In the genomic region with DNA sequence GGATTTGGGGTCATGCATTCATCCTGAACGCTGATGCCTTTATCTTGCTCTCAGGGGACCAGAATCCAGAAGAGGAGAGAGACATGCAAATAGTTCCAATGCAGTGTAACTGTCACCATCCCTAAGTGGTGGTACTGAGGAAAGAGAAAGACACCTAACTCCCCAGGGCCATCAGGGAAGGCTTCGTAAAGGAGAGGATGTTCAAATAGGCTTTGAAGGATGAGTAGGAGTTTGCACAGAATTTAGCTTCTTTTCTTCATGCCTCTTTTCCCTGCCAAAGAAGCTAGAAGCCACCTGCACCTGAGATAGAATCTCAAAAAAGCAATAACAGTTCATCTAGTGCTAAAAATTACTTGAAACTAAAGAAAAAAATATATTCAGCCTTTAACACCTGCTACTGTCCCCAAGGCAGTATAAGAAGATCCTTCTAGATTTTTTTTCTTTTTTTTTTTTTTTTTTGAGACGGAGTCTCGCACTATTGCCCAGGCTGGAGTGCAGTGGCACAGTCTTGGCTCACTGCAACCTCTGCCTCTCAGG, we compare ENCODE assay signal across 22 cellular contexts. TPM values are rescaled to one million over a fixed set of nuclear protein-coding genes. Genes with fewer than 3 reads are reported as not detected.
DNase-seq lines count a peak whose midpoint lies in the region; TF ChIP-seq lines count a peak whose summit lies in the region.
"Had no signal": no experiment of that assay in that cellular context is flagged by ENCODE, and none has a peak within 500 bp of the region (broad histone marks: within the 10 kb centered on the region; RNA-seq: fewer than 3 reads in every experiment).

No MANE protein-coding gene starts in this region.

- peaks cover 37 to 80% (median 69%) of the 10 kb centered on the region in 4 donors for H3K4me1 ChIP-seq in liver (ENCODE audit: control insufficient read depth in 4 of 4, insufficient read depth in 4 of 4, low read length in 3 of 4)
- H3K4me1 ChIP-seq in thymus (ENCODE audit: control insufficient read depth, insufficient read depth, low read length), result peaks cover 61% of the 10 kb centered on the region

- no peaks in the 10 kb centered on the region for H3K9me3 ChIP-seq in KOPT-K1 (ENCODE audit: insufficient read depth, low read length, poor library complexity, severe bottlenecking)
- no peaks in the 10 kb centered on the region for H3K9me3 ChIP-seq in liver (ENCODE audit: control insufficient read depth in 4 of 4, low read length in 3 of 4)
- no peaks in the 10 kb centered on the region for H3K9me3 ChIP-seq in thymus (ENCODE audit: control insufficient read depth)
- H3K9me3 ChIP-seq: adrenal gland, SJCRH30, spleen had no signal

- WGBS in liver, result 83% methylated on average over 4 of the region's 4 CpGs
- WGBS in thymus, result 25% methylated on average over 4 of the region's 4 CpGs

- no peak for TF ChIP-seq CTCF in liver (IDR thresholded peaks at IDR 0.05; ENCODE audit: low read depth, low read length, missing input control)

- H3K4me1 Mint-ChIP-seq in T-helper 2 cell treated with Interferon-gamma antibody and Interleukin-4, amounts not matched to agents 5 μg/mL and 100 μg/mL, for 36 hours (ENCODE audit: low read depth), result peaks cover 76% of the 10 kb centered on the region

- peak overlapping the region; percentile 36 for H3K27ac Mint-ChIP-seq in T-helper 2 cell treated with Interferon-gamma antibody and Interleukin-4, amounts not matched to agents 5 μg/mL and 100 μg/mL, for 36 hours

- H3K4me3 ChIP-seq in liver (ENCODE audit: low read depth in 1 of 3, low read length in 3 of 3) (no peak overlapping the region), thymus (ENCODE audit: low read length) (no peak overlapping the region), H7 (ENCODE audit: insufficient read depth, low read depth, low read length) (no peak overlapping the region)
- H3K4me3 ChIP-seq: adrenal gland, SJCRH30, spleen had no signal

- H3K9me3 Mint-ChIP-seq in T-helper 2 cell treated with Interferon-gamma antibody and Interleukin-4, amounts not matched to agents 5 μg/mL and 100 μg/mL, for 36 hours, result no peaks in the 10 kb centered on the region
- H3K9me3 Mint-ChIP-seq: brain; CD8-positive, alpha-beta memory T cell; natural killer cell treated with Interleukin-12 subunit alpha and Interleukin-12 subunit beta and Interleukin-15 and Interleukin-18, amount 100 ng/mL, for 72 hours; T-cell had no signal

- peaks cover 54% of the 10 kb centered on the region for H3K36me3 Mint-ChIP-seq in T-helper 2 cell treated with Interferon-gamma antibody and Interleukin-4, amounts not matched to agents 5 μg/mL and 100 μg/mL, for 36 hours (ENCODE audit: low read depth)

- H3K36me3 ChIP-seq in KOPT-K1 (ENCODE audit: insufficient read depth, low read length) (no peaks in the 10 kb centered on the region), liver (ENCODE audit: control insufficient read depth in 4 of 4, insufficient read depth in 3 of 4, low read depth in 1 of 4, low read length in 3 of 4) (no peaks in the 10 kb centered on the region), thymus (ENCODE audit: control insufficient read depth, insufficient read depth) (no peaks in the 10 kb centered on the region), H7 (replicated peaks; ENCODE audit: control insufficient read depth, insufficient read depth, low read length) (no peaks in the 10 kb centered on the region)
- H3K36me3 ChIP-seq: adrenal gland, SJCRH30, spleen had no signal

- H3K27ac ChIP-seq in KOPT-K1 (ENCODE audit: low read depth, low read length, poor library complexity, severe bottlenecking), result peak overlapping the region; percentile 39
- H3K27ac ChIP-seq in liver (ENCODE audit: low read depth in 1 of 2, low read length in 2 of 2), result peak overlapping the region; percentile 5 to 44
- peak overlapping the region; percentile 1 for H3K27ac ChIP-seq in thymus (ENCODE audit: low read depth)
- H3K27ac ChIP-seq: SJCRH30 had no signal

- H3K4me3 Mint-ChIP-seq in T-helper 2 cell treated with Interferon-gamma antibody and Interleukin-4, amounts not matched to agents 5 μg/mL and 100 μg/mL, for 36 hours, result no peak overlapping the region
- H3K4me3 Mint-ChIP-seq: brain had no signal

- no peak overlapping the region for H3K9ac ChIP-seq in liver (ENCODE audit: low read depth in 1 of 2, low read length in 2 of 2)

- H3K27me3 ChIP-seq in liver (ENCODE audit: control insufficient read depth in 4 of 4, insufficient read depth in 4 of 4, low read length in 3 of 4) (no peaks in the 10 kb centered on the region), thymus (ENCODE audit: control insufficient read depth, insufficient read depth) (no peaks in the 10 kb centered on the region), H7 (ENCODE audit: control insufficient read depth, insufficient read depth, low read length) (no peaks in the 10 kb centered on the region)
- H3K27me3 ChIP-seq: adrenal gland, SJCRH30, spleen had no signal

- no peak for DNase-seq in T-helper 2 cell treated with Interferon-gamma antibody and Interleukin-4, amounts not matched to agents 5 μg/mL and 100 μg/mL, for 36 hours (ENCODE audit: low spot score)
- no peak for DNase-seq in T-helper 2 cell
- DNase-seq in H7, result no peak
- no peak for DNase-seq in NCI-H187 (lab: John Stamatoyannopoulos, UW)
- no peak for DNase-seq in DMS79 (lab: John Stamatoyannopoulos, UW)
- DNase-seq: activated CD4-positive, CD25-positive, alpha-beta regulatory T cell treated with anti-CD3 and anti-CD28 coated beads, Interleukin-2, amount 50 U/mL, for 72 hours; activated CD8-positive, alpha-beta memory T cell treated with anti-CD3 and anti-CD28 coated beads for 24 hours; adrenal gland; CD8-positive, alpha-beta memory T cell; glutamatergic neuron; NCI-H1105; NCI-H1930; NCI-H526 treated with DMSO at 0.1 percent for 48 hours; right cardiac atrium; SJCRH30; T-cell had no signal

- TF ChIP-seq RAD21 in liver (IDR thresholded peaks at IDR 0.05), result no peak

- H3K27me3 Mint-ChIP-seq in T-helper 2 cell treated with Interferon-gamma antibody and Interleukin-4, amounts not matched to agents 5 μg/mL and 100 μg/mL, for 36 hours (ENCODE audit: low read depth), result no peaks in the 10 kb centered on the region
- H3K27me3 Mint-ChIP-seq: brain; natural killer cell treated with Interleukin-12 subunit alpha and Interleukin-12 subunit beta and Interleukin-15 and Interleukin-18, amount 100 ng/mL, for 72 hours; T-cell had no signal

TF ChIP-seq in liver, 16 proteins besides CTCF, POLR2A, EP300 and RAD21:
- TF ChIP-seq HNF4A (conservative IDR thresholded peaks at IDR 0.05) (no peak), NR2F2 (IDR thresholded peaks at IDR 0.05) (no peak), RXRA (IDR thresholded peaks at IDR 0.05) (no peak), FOXA2 (IDR thresholded peaks at IDR 0.05) (no peak), JUND (IDR thresholded peaks at IDR 0.05) (no peak), EGR1 (IDR thresholded peaks at IDR 0.05; ENCODE audit: low read depth in 2 of 2) (no peak), HNF4G (IDR thresholded peaks at IDR 0.05) (no peak), YY1 (IDR thresholded peaks at IDR 0.05) (no peak), TAF1 (conservative IDR thresholded peaks at IDR 0.05) (no peak)
- TF ChIP-seq, protein P1, sequence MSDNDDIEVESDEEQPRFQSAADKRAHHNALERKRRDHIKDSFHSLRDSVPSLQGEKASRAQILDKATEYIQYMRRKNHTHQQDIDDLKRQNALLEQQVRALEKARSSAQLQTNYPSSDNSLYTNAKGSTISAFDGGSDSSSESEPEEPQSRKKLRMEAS (IDR thresholded peaks at IDR 0.05), result no peak
- TF ChIP-seq, protein P2, sequence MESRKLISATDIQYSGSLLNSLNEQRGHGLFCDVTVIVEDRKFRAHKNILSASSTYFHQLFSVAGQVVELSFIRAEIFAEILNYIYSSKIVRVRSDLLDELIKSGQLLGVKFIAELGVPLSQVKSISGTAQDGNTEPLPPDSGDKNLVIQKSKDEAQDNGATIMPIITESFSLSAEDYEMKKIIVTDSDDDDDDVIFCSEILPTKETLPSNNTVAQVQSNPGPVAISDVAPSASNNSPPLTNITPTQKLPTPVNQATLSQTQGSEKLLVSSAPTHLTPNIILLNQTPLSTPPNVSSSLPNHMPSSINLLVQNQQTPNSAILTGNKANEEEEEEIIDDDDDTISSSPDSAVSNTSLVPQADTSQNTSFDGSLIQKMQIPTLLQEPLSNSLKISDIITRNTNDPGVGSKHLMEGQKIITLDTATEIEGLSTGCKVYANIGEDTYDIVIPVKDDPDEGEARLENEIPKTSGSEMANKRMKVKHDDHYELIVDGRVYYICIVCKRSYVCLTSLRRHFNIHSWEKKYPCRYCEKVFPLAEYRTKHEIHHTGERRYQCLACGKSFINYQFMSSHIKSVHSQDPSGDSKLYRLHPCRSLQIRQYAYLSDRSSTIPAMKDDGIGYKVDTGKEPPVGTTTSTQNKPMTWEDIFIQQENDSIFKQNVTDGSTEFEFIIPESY (IDR thresholded peaks at IDR 0.05), result no peak
- TF ChIP-seq, protein P3, sequence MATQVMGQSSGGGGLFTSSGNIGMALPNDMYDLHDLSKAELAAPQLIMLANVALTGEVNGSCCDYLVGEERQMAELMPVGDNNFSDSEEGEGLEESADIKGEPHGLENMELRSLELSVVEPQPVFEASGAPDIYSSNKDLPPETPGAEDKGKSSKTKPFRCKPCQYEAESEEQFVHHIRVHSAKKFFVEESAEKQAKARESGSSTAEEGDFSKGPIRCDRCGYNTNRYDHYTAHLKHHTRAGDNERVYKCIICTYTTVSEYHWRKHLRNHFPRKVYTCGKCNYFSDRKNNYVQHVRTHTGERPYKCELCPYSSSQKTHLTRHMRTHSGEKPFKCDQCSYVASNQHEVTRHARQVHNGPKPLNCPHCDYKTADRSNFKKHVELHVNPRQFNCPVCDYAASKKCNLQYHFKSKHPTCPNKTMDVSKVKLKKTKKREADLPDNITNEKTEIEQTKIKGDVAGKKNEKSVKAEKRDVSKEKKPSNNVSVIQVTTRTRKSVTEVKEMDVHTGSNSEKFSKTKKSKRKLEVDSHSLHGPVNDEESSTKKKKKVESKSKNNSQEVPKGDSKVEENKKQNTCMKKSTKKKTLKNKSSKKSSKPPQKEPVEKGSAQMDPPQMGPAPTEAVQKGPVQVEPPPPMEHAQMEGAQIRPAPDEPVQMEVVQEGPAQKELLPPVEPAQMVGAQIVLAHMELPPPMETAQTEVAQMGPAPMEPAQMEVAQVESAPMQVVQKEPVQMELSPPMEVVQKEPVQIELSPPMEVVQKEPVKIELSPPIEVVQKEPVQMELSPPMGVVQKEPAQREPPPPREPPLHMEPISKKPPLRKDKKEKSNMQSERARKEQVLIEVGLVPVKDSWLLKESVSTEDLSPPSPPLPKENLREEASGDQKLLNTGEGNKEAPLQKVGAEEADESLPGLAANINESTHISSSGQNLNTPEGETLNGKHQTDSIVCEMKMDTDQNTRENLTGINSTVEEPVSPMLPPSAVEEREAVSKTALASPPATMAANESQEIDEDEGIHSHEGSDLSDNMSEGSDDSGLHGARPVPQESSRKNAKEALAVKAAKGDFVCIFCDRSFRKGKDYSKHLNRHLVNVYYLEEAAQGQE (IDR thresholded peaks at IDR 0.05), result no peak

RNA-seq across cellular contexts. Expression of a gene that starts 16.7 kb away (rescaled TPM):
- 100 to 1,000 TPM; 597 to 613 TPM for total RNA-seq in liver
- polyA plus RNA-seq in liver, result 100 to 1,000 TPM; 303 to 705 TPM
- polyA plus RNA-seq in thymus, result 113 TPM
- total RNA-seq in H7 (2014; rRNA removed; shearing (Covaris generic)), result 146 and 174 TPM in 2 replicates

RNA-seq across cellular contexts. Expression of a gene that starts 44.6 kb away (rescaled TPM):
- total RNA-seq in liver, result 10 to 100 TPM; 23.2 to 24.0 TPM
- polyA plus RNA-seq in liver, result 1 to 10 TPM; 8.1 to 9.3 TPM
- 18.8 TPM for polyA plus RNA-seq in thymus
- total RNA-seq in H7 (2014; rRNA removed; shearing (Covaris generic)), result 36.1 and 48.1 TPM in 2 replicates
